In the genomic region with DNA sequence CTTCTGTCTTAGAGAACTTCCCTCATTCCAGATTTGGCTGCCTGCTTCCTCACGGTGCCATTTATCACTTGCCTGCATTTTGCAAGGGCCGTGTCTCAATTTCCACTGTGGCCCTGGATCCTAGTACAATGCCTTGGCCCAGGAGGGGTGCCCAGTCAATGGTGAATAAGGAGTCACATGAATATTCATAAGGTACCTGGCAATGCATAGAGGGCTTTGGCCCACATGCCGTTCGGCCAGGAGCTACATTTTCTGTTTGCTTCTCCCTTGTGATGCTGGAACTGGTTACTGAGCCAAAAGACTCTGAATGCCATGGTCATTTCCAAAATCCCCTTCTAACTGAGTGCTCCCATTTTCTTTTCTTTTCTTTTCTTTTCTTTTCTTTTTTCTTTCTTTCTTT, we compare ENCODE assay signal across 14 cellular contexts. TPM values are rescaled to one million over a fixed set of nuclear protein-coding genes. Genes with fewer than 3 reads are reported as not detected.
"Had no signal": no experiment of that assay in that cellular context is flagged by ENCODE, and none has a peak within 500 bp of the region (broad histone marks: within the 10 kb centered on the region; RNA-seq: fewer than 3 reads in every experiment).

No MANE protein-coding gene starts in this region.

- H3K36me3 Mint-ChIP-seq: natural killer cell had no signal

- ATAC-seq: activated CD4-positive, CD25-positive, alpha-beta regulatory T cell treated with anti-CD3 and anti-CD28 coated beads, Interleukin-2, amount 50 U/mL, for 24 hours; activated T-helper 17 cell treated with anti-CD3 and anti-CD28 coated beads, Interleukin-2, amount 50 U/mL, for 72 hours; left lobe of liver; natural killer cell; psoas muscle; sciatic nerve; stimulated activated naive CD8-positive, alpha-beta T cell treated with anti-CD3 and anti-CD28 coated beads, Interleukin-15, amount 100 ng/mL, for 72 hours had no signal

- H3K27ac ChIP-seq: neutrophil, psoas muscle had no signal

- H3K4me3 Mint-ChIP-seq: activated T-helper 17 cell treated with anti-CD3 and anti-CD28 coated beads, Interleukin-2, amount 50 U/mL, for 72 hours; natural killer cell; stimulated activated naive CD8-positive, alpha-beta T cell treated with anti-CD3 and anti-CD28 coated beads, Interleukin-15, amount 100 ng/mL, for 72 hours had no signal

- H3K27ac Mint-ChIP-seq: activated T-helper 17 cell treated with anti-CD3 and anti-CD28 coated beads, Interleukin-2, amount 50 U/mL, for 72 hours; natural killer cell had no signal

- H3K9me3 Mint-ChIP-seq: activated T-helper 17 cell treated with anti-CD3 and anti-CD28 coated beads, Interleukin-2, amount 50 U/mL, for 72 hours; natural killer cell; stimulated activated naive CD8-positive, alpha-beta T cell treated with anti-CD3 and anti-CD28 coated beads, Interleukin-15, amount 100 ng/mL, for 72 hours had no signal

- DNase-seq: activated naive CD4-positive, alpha-beta T cell treated with Interleukin-2 at 50 U/mL for 16 hours; mammary epithelial cell; natural killer cell; psoas muscle; stimulated activated naive CD8-positive, alpha-beta T cell treated with anti-CD3 and anti-CD28 coated beads, Interleukin-15, amount 100 ng/mL, for 72 hours; SW 1271 had no signal

RNA-seq across cellular contexts. Expression of gene PIRT, which starts 4.8 kb away (rescaled TPM):
- total RNA-seq: activated T-helper 17 cell treated with anti-CD3 and anti-CD28 coated beads, Interleukin-2, amount 50 U/mL, for 72 hours; astrocyte; glomerular endothelial cell; left lobe of liver; mammary epithelial cell; natural killer cell; psoas muscle; sciatic nerve; SK-MEL-5 had no signal

RNA-seq across cellular contexts. Expression of gene TMEM238L, which starts 38.8 kb away (rescaled TPM):
- total RNA-seq: activated T-helper 17 cell treated with anti-CD3 and anti-CD28 coated beads, Interleukin-2, amount 50 U/mL, for 72 hours; astrocyte; glomerular endothelial cell; left lobe of liver; mammary epithelial cell; natural killer cell; psoas muscle; sciatic nerve; SK-MEL-5 had no signal
